ENCODE assay signal across 15 cellular contexts in the genomic region with DNA sequence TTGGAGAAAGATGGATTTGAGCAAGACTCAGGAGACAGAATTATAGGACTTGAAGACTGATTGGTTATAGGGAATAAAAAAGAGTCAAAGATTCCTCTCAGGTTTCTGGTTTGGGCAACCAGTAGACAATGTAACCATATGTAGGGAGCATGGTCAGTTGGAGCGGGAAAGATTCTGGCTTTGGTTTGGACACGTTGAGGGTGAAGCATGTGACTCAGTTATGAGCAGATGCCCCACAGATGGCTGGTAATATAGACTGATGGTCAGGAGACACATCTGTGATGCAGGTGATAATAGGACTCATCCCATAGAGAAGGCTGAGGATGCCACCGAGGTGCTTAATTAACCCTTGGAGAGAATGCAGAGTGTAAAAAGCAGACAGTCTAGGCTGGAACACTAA.
DNase-seq lines count a peak whose midpoint lies in the region; ATAC-seq, FAIRE-seq and TF ChIP-seq lines count a peak whose summit lies in the region.
"Had no signal": no experiment of that assay in that cellular context is flagged by ENCODE, and none has a peak within 500 bp of the region (broad histone marks: within the 10 kb centered on the region; RNA-seq: fewer than 3 reads in every experiment).

No MANE protein-coding gene starts in this region.

- H3K9me3 ChIP-seq in CD8-positive, alpha-beta T cell (ENCODE audit: low read length) = no peaks in the 10 kb centered on the region
- H3K9me3 ChIP-seq: BLaER1 had no signal

- no peak overlapping the region for H3K4me3 ChIP-seq in CD8-positive, alpha-beta T cell (ENCODE audit: low read depth, low read length)
- no peak overlapping the region for H3K4me3 ChIP-seq in bronchial epithelial cell (ENCODE audit: low read depth, low read length)
- H3K4me3 ChIP-seq in fibroblast of mammary gland (ENCODE audit: control insufficient read depth, low read depth, low read length) = no peak overlapping the region
- H3K4me3 ChIP-seq: BLaER1, GM23338 had no signal

- peak overlapping the region; percentile 2 for H3K27ac Mint-ChIP-seq in activated CD4-positive, alpha-beta T cell treated with anti-CD3 and anti-CD28 coated beads, Interleukin-2, amount 10 ng/mL, durations not matched to agents 24 days and 14 days
- peak overlapping the region; percentile 16 for H3K27ac Mint-ChIP-seq in CD8-positive, alpha-beta T cell
- H3K27ac Mint-ChIP-seq in endothelial cell (ENCODE audit: unreplicated experiment) = no peak overlapping the region
- H3K27ac Mint-ChIP-seq: GM23338 had no signal

- no peaks in the 10 kb centered on the region for H3K36me3 ChIP-seq in CD8-positive, alpha-beta T cell (ENCODE audit: insufficient read depth, low read length)
- no peaks in the 10 kb centered on the region for H3K36me3 ChIP-seq in bronchial epithelial cell (ENCODE audit: control insufficient read depth, insufficient read depth, low read length)
- H3K36me3 ChIP-seq: BLaER1 had no signal

- no peak for DNase-seq in activated CD4-positive, alpha-beta T cell treated with anti-CD3 and anti-CD28 coated beads, Interleukin-2, amount 10 ng/mL, durations not matched to agents 24 days and 14 days
- DNase-seq in activated CD4-positive, alpha-beta T cell treated with anti-CD3 and anti-CD28 coated beads for 48 hours = no peak
- DNase-seq in CD8-positive, alpha-beta T cell = no peak
- DNase-seq in bronchial epithelial cell (ENCODE audit: low read depth) (no peak), fibroblast of mammary gland (ENCODE audit: low read depth) (peak; percentile 29), endothelial cell (ENCODE audit: low spot score) (no peak), NCI-H2171 treated with DMSO at 0.1 percent for 48 hours (lab: John Stamatoyannopoulos, UW) (no peak)
- DNase-seq in stimulated activated naive CD8-positive, alpha-beta T cell treated with anti-CD3 and anti-CD28 coated beads, Interleukin-15, Interleukin-2, amounts not matched to agents 100 U/mL and 50 U/mL, for 24 hours = no peak
- DNase-seq: AML-193, Calu3, DMS 273 treated with DMSO at 0.1 percent for 48 hours, H7 had no signal

- H3K9me3 Mint-ChIP-seq in activated CD4-positive, alpha-beta T cell treated with anti-CD3 and anti-CD28 coated beads, Interleukin-2, amount 10 ng/mL, durations not matched to agents 24 days and 14 days = peaks cover 13% of the 10 kb centered on the region
- H3K9me3 Mint-ChIP-seq in CD8-positive, alpha-beta T cell = no peaks in the 10 kb centered on the region
- no peaks in the 10 kb centered on the region for H3K9me3 Mint-ChIP-seq in endothelial cell (ENCODE audit: unreplicated experiment)
- H3K9me3 Mint-ChIP-seq: GM23338 had no signal

- ATAC-seq in CD8-positive, alpha-beta T cell = no peak
- no peak for ATAC-seq in stimulated activated naive CD8-positive, alpha-beta T cell treated with anti-CD3 and anti-CD28 coated beads, Interleukin-15, Interleukin-2, amounts not matched to agents 100 U/mL and 50 U/mL, for 24 hours
- ATAC-seq: GM23338 had no signal

- H3K4me3 Mint-ChIP-seq in activated CD4-positive, alpha-beta T cell treated with anti-CD3 and anti-CD28 coated beads, Interleukin-2, amount 10 ng/mL, durations not matched to agents 24 days and 14 days = no peak overlapping the region
- no peak overlapping the region for H3K4me3 Mint-ChIP-seq in CD8-positive, alpha-beta T cell
- H3K4me3 Mint-ChIP-seq in endothelial cell (ENCODE audit: unreplicated experiment) = no peak overlapping the region
- H3K4me3 Mint-ChIP-seq: GM23338 had no signal

- POLR2A ChIA-PET in CD8-positive, alpha-beta T cell (lab: Charles Lee) = no interaction called here

- no peak overlapping the region for H3K27ac ChIP-seq in CD8-positive, alpha-beta T cell (ENCODE audit: low read depth, low read length)
- H3K27ac ChIP-seq: 22Rv1, BLaER1 had no signal

- no peak for TF ChIP-seq CTCF in CD8-positive, alpha-beta T cell (IDR thresholded peaks at IDR 0.05)
- TF ChIP-seq CTCF in bronchial epithelial cell (IDR thresholded peaks at IDR 0.05; ENCODE audit: insufficient read depth, low read length, severe bottlenecking) (no peak), fibroblast of mammary gland (conservative IDR thresholded peaks at IDR 0.05; ENCODE audit: control insufficient read depth, insufficient read depth, low read depth, low read length) (no peak), endothelial cell (IDR thresholded peaks at IDR 0.05; ENCODE audit: unreplicated experiment) (no peak)

- peaks cover 52% of the 10 kb centered on the region for H3K4me1 Mint-ChIP-seq in activated CD4-positive, alpha-beta T cell treated with anti-CD3 and anti-CD28 coated beads, Interleukin-2, amount 10 ng/mL, durations not matched to agents 24 days and 14 days
- peaks cover 33% of the 10 kb centered on the region for H3K4me1 Mint-ChIP-seq in CD8-positive, alpha-beta T cell (ENCODE audit: low read depth)
- H3K4me1 Mint-ChIP-seq in endothelial cell (ENCODE audit: unreplicated experiment) = peaks cover 26% of the 10 kb centered on the region

- H3K27me3 ChIP-seq in CD8-positive, alpha-beta T cell (ENCODE audit: insufficient read depth, low read length) = no peaks in the 10 kb centered on the region
- no peaks in the 10 kb centered on the region for H3K27me3 ChIP-seq in bronchial epithelial cell (ENCODE audit: control insufficient read depth, insufficient read depth, low read length)
- H3K27me3 ChIP-seq: BLaER1 had no signal

- peak; percentile 23 for FAIRE-seq in bronchial epithelial cell (lab: Jason Lieb, UNC)

- peaks cover 3% of the 10 kb centered on the region for H3K36me3 Mint-ChIP-seq in activated CD4-positive, alpha-beta T cell treated with anti-CD3 and anti-CD28 coated beads, Interleukin-2, amount 10 ng/mL, durations not matched to agents 24 days and 14 days (ENCODE audit: low read depth)
- H3K36me3 Mint-ChIP-seq in CD8-positive, alpha-beta T cell = no peaks in the 10 kb centered on the region
- H3K36me3 Mint-ChIP-seq in endothelial cell (ENCODE audit: low read depth, unreplicated experiment) = no peaks in the 10 kb centered on the region

- CTCF ChIA-PET in CD8-positive, alpha-beta T cell (lab: Charles Lee) = no interaction called here

- peaks cover 20% of the 10 kb centered on the region for H3K4me1 ChIP-seq in CD8-positive, alpha-beta T cell (ENCODE audit: insufficient read depth, low read length)

- intact Hi-C loops in activated CD4-positive, alpha-beta T cell treated with anti-CD3 and anti-CD28 coated beads, Interleukin-2, amount 10 ng/mL, durations not matched to agents 24 days and 14 days (cut with micrococcal nuclease) = loop anchor here (5.0 kb wide), 1 partner anchor 34 kb away; no protein-coding TSS in a partner anchor
- intact Hi-C loops in CD8-positive, alpha-beta T cell (cut with DNase I, micrococcal nuclease) = no loop called here

- H3K27me3 Mint-ChIP-seq in activated CD4-positive, alpha-beta T cell treated with anti-CD3 and anti-CD28 coated beads, Interleukin-2, amount 10 ng/mL, durations not matched to agents 24 days and 14 days = peaks cover 5% of the 10 kb centered on the region
- no peaks in the 10 kb centered on the region for H3K27me3 Mint-ChIP-seq in CD8-positive, alpha-beta T cell (ENCODE audit: low read depth)
- H3K27me3 Mint-ChIP-seq in endothelial cell (ENCODE audit: unreplicated experiment) = peaks cover 7% of the 10 kb centered on the region
